Comparison of ENCODE assay signal across 8 cellular contexts in the genomic region with DNA sequence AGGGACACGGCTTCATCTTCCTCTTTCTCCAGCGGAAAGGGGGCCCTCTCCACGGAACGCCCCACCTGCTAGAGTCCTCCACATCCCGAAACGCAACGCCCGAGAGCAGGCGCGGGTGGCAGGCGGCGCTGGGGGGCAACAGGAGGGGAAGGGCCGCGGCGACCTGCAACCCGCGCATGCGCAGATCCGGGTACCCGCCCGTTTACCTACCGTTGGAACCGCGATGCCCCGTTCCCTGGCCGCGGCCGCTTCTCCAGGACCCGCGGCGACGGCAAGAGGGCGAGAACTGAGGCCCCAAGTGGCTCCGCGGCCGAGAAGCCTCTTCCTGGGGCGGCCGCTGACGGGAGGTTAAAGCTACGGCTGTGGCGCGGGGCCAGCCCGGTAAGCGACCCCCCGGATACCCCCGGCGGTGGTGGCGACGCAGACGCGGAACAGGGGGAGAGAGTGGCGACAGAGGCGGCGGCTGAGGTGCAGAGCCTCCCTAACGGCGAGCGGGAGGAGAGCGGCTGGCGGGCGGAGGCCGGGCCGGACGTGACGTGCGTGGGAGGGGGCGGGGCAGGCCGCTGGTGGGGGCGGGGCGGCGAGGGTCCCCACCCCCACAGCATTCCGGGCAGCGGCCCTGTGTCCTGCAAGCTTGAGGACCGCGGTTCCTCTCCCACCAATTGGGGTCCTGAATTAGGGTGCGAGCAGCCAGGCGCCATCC. TPM values are rescaled to one million over a fixed set of nuclear protein-coding genes. Genes with fewer than 3 reads are reported as not detected.
DNase-seq lines count a peak whose midpoint lies in the region; ATAC-seq and TF ChIP-seq lines count a peak whose summit lies in the region.

A gene (minus strand): TSS at position 508 of the 703 bp plus-strand sequence. CDS start 13,968 bp downstream, outside the sequence.

- DNase-seq in NCI-H774 (lab: John Stamatoyannopoulos, UW): peak; percentile 68
- DNase-seq in activated CD8-positive, alpha-beta T cell treated with anti-CD3 and anti-CD28 coated beads for 36 hours: peak; percentile 84
- DNase-seq in ecto neural progenitor cell (ENCODE audit: low spot score): peak; percentile 93
- peak; percentile 74 to 85 for DNase-seq in lung microvascular endothelial cell (ENCODE audit: low read depth in 2 of 2)
- DNase-seq in stimulated activated CD8-positive, alpha-beta memory T cell treated with anti-CD3 and anti-CD28 coated beads, Interleukin-12 subunit alpha, Interleukin-12 subunit beta, amount 100 ng/mL, for 24 hours (ENCODE audit: extremely low read depth): peak; percentile 54

- peak within 1 kb of the TSS; percentile 93 for H3K4me3 Mint-ChIP-seq in activated CD8-positive, alpha-beta T cell treated with anti-CD3 and anti-CD28 coated beads for 36 hours

- H3K36me3 ChIP-seq in BLaER1 treated with 17β-estradiol and CSF1 and Interleukin-3, amounts not matched to agents 10 nM and 100 nM: peaks cover 0 to 15% (median 2%) of the 10 kb centered on the region in 11 experiments; a peak in 15 of 22 replicates

- intact Hi-C loops in activated CD8-positive, alpha-beta T cell treated with anti-CD3 and anti-CD28 coated beads for 36 hours (cut with micrococcal nuclease): no loop called here

- H3K4me3 ChIP-seq in BLaER1 treated with 17β-estradiol and CSF1 and Interleukin-3, amounts not matched to agents 10 nM and 100 nM: peak within 1 kb of the TSS; percentile 75 to 96 (median 93)

- peaks cover 21% of the 10 kb centered on the region for H3K36me3 Mint-ChIP-seq in activated CD8-positive, alpha-beta T cell treated with anti-CD3 and anti-CD28 coated beads for 36 hours (ENCODE audit: low read depth)

- peaks cover 45 to 61% (median 49%) of the 10 kb centered on the region in 10 experiments for H3K4me1 ChIP-seq in BLaER1 treated with 17β-estradiol and CSF1 and Interleukin-3, amounts not matched to agents 10 nM and 100 nM

- H3K27me3 Mint-ChIP-seq in activated CD8-positive, alpha-beta T cell treated with anti-CD3 and anti-CD28 coated beads for 36 hours: no peaks in the 10 kb centered on the region

- H3K9ac ChIP-seq in BLaER1 treated with 17β-estradiol and CSF1 and Interleukin-3, amounts not matched to agents 10 nM and 100 nM: peak within 1 kb of the TSS; percentile 91 to 97 (median 95)

- ATAC-seq in GM19324 (IDR thresholded peaks at IDR 0.05; ENCODE audit: low FRiP score, unreplicated experiment): peak; percentile 49
- ATAC-seq in HG03460 (IDR thresholded peaks at IDR 0.05; ENCODE audit: unreplicated experiment): peak; percentile 56
- ATAC-seq in activated CD8-positive, alpha-beta T cell treated with anti-CD3 and anti-CD28 coated beads for 36 hours: peak; percentile 82

- CTCF ChIA-PET in activated CD8-positive, alpha-beta T cell treated with anti-CD3 and anti-CD28 coated beads for 36 hours (lab: Charles Lee): interaction anchor here (0.8 to 8.5 kb wide), 6 partner anchors 10 to 403 kb away, joined by 3 to 226 read pairs (median 22); no protein-coding TSS in a partner anchor

- H3K27ac ChIP-seq in BLaER1 treated with 17β-estradiol and CSF1 and Interleukin-3, amounts not matched to agents 10 nM and 100 nM: peak within 1 kb of the TSS; percentile 94 to 98 (median 95)

- POLR2A ChIA-PET in activated CD8-positive, alpha-beta T cell treated with anti-CD3 and anti-CD28 coated beads for 36 hours (lab: Charles Lee): interaction anchor here (0.7 kb wide), 1 partner anchor 144 kb away, joined by 3 read pairs; a partner anchor contains a TSS

- H4K20me1 ChIP-seq in BLaER1 treated with 17β-estradiol and CSF1 and Interleukin-3, amounts not matched to agents 10 nM and 100 nM: peaks cover 43 to 51% (median 49%) of the 10 kb centered on the region in 11 experiments

- H3K9me3 Mint-ChIP-seq in activated CD8-positive, alpha-beta T cell treated with anti-CD3 and anti-CD28 coated beads for 36 hours: no peaks in the 10 kb centered on the region

- H3K27ac Mint-ChIP-seq in activated CD8-positive, alpha-beta T cell treated with anti-CD3 and anti-CD28 coated beads for 36 hours: peak within 1 kb of the TSS; percentile 96

- TF ChIP-seq CTCF in activated CD8-positive, alpha-beta T cell treated with anti-CD3 and anti-CD28 coated beads for 36 hours (IDR thresholded peaks at IDR 0.05): no peak

- H3K9me3 ChIP-seq in BLaER1 treated with 17β-estradiol and CSF1 and Interleukin-3, amounts not matched to agents 10 nM and 100 nM (replicated peaks in 1 of 11): peaks cover 0 to 3% (median under 1%) of the 10 kb centered on the region in 11 experiments; a peak in 6 of 22 replicates

- H3K4me2 ChIP-seq in BLaER1 treated with 17β-estradiol and CSF1 and Interleukin-3, amounts not matched to agents 10 nM and 100 nM: peak within 1 kb of the TSS; percentile 86 to 95 (median 92)

- peaks cover 55% of the 10 kb centered on the region for H3K4me1 Mint-ChIP-seq in activated CD8-positive, alpha-beta T cell treated with anti-CD3 and anti-CD28 coated beads for 36 hours (ENCODE audit: low read depth)

- no peaks in the 10 kb centered on the region for H3K27me3 ChIP-seq in BLaER1 treated with 17β-estradiol and CSF1 and Interleukin-3, amounts not matched to agents 10 nM and 100 nM

RNA-seq across cellular contexts. Expression of the gene that starts here (rescaled TPM):
- 10 to 100 TPM; 14.8 to 17.5 TPM for total RNA-seq in activated CD8-positive, alpha-beta T cell treated with anti-CD3 and anti-CD28 coated beads for 36 hours
- 10.9 and 21.6 TPM in 2 replicates for total RNA-seq in lung microvascular endothelial cell

Comparison
In these comparisons a context has a peak if more than half of its experiments do, and no peak if none do; other contexts are left out.
1. Peak in every context shown above with its lines: DNase-seq, ATAC-seq, H3K4me3 ChIP-seq and H3K27ac ChIP-seq.